ENCODE assay signal across 22 cellular contexts in genomic region chr21:42437786-42438185, GRCh38. TPM values are rescaled to one million over a fixed set of nuclear protein-coding genes. Genes with fewer than 3 reads are reported as not detected.
DNase-seq lines count a peak whose midpoint lies in the region; ATAC-seq and TF ChIP-seq lines count a peak whose summit lies in the region.
"Had no signal": no experiment of that assay in that cellular context is flagged by ENCODE, and none has a peak within 500 bp of the region (broad histone marks: within the 10 kb centered on the region; RNA-seq: fewer than 3 reads in every experiment).

No MANE protein-coding gene starts in this region.

- H3K4me1 ChIP-seq in CD8-positive, alpha-beta T cell (ENCODE audit: insufficient read depth, low read length), result peaks cover 32% of the 10 kb centered on the region
- H3K4me1 ChIP-seq: vagina had no signal

- H3K27ac Mint-ChIP-seq in CD8-positive, alpha-beta T cell, result peak overlapping the region; percentile 66
- peak overlapping the region in 6 of 10 donors; percentile 43 to 90 (median 78) for H3K27ac Mint-ChIP-seq in naive thymus-derived CD8-positive, alpha-beta T cell
- H3K27ac Mint-ChIP-seq: mesothelial cell of epicardium had no signal

- no peaks in the 10 kb centered on the region for H3K27me3 ChIP-seq in CD8-positive, alpha-beta T cell (ENCODE audit: insufficient read depth, low read length)
- H3K27me3 ChIP-seq: vagina had no signal

- peaks cover 95% of the 10 kb centered on the region for H3K36me3 Mint-ChIP-seq in CD8-positive, alpha-beta T cell
- peaks cover 22 to 96% (median 44%) of the 10 kb centered on the region in 3 donors for H3K36me3 Mint-ChIP-seq in naive thymus-derived CD8-positive, alpha-beta T cell
- H3K36me3 Mint-ChIP-seq: mesothelial cell of epicardium had no signal

- CTCF ChIA-PET in CD8-positive, alpha-beta T cell (lab: Charles Lee), result no interaction called here

- no peak for TF ChIP-seq CTCF in CD8-positive, alpha-beta T cell (IDR thresholded peaks at IDR 0.05)
- TF ChIP-seq CTCF in choroid plexus epithelial cell (conservative IDR thresholded peaks at IDR 0.05; ENCODE audit: low read depth, low read length), result no peak

- intact Hi-C loops in CD8-positive, alpha-beta T cell (cut with DNase I, micrococcal nuclease), result loop anchor here in 1 of 2 experiments (2.0 kb wide), 1 partner anchor 13 kb away; no protein-coding TSS in a partner anchor

- ATAC-seq in CD8-positive, alpha-beta T cell, result no peak
- ATAC-seq in naive thymus-derived CD8-positive, alpha-beta T cell, result no peak
- ATAC-seq: stimulated activated naive B cell treated with anti-CD40 and anti-IgM and Interleukin-4, amounts not matched to agents 10 μg/mL and 1 μg/mL and 100 μg/mL, for 72 hours had no signal

- H3K27ac ChIP-seq in CD8-positive, alpha-beta T cell (ENCODE audit: low read depth, low read length), result no peak overlapping the region
- H3K27ac ChIP-seq: KMS-11, vagina had no signal

- peaks cover 77% of the 10 kb centered on the region for H3K36me3 ChIP-seq in CD8-positive, alpha-beta T cell (ENCODE audit: insufficient read depth, low read length)
- H3K36me3 ChIP-seq: vagina had no signal

- H3K9me3 Mint-ChIP-seq in CD8-positive, alpha-beta T cell, result no peaks in the 10 kb centered on the region
- H3K9me3 Mint-ChIP-seq in naive thymus-derived CD8-positive, alpha-beta T cell, result no peaks in the 10 kb centered on the region

- H3K4me3 Mint-ChIP-seq in CD8-positive, alpha-beta T cell, result no peak overlapping the region
- H3K4me3 Mint-ChIP-seq in naive thymus-derived CD8-positive, alpha-beta T cell, result no peak overlapping the region
- H3K4me3 Mint-ChIP-seq: mesothelial cell of epicardium; stimulated activated naive B cell treated with anti-CD40 and anti-IgM and Interleukin-4, amounts not matched to agents 10 μg/mL and 1 μg/mL and 100 μg/mL, for 72 hours had no signal

- H3K4me1 Mint-ChIP-seq in CD8-positive, alpha-beta T cell (ENCODE audit: low read depth), result peaks cover 59% of the 10 kb centered on the region
- peaks cover 41 to 70% (median 55%) of the 10 kb centered on the region in 4 donors for H3K4me1 Mint-ChIP-seq in naive thymus-derived CD8-positive, alpha-beta T cell
- H3K4me1 Mint-ChIP-seq: mesothelial cell of epicardium had no signal

- no peaks in the 10 kb centered on the region for H3K9me3 ChIP-seq in CD8-positive, alpha-beta T cell (ENCODE audit: low read length)

- no peak overlapping the region for H3K4me3 ChIP-seq in CD8-positive, alpha-beta T cell (ENCODE audit: low read depth, low read length)
- H3K4me3 ChIP-seq in choroid plexus epithelial cell (ENCODE audit: low read depth, low read length), result no peak overlapping the region
- H3K4me3 ChIP-seq: vagina had no signal

- no peak for DNase-seq in CD8-positive, alpha-beta T cell
- DNase-seq in M059J (ENCODE audit: low read depth) (peak; percentile 24), choroid plexus epithelial cell (ENCODE audit: low read depth) (peak; percentile 44), EL (no peak), amniotic stem cell (lab: John Stamatoyannopoulos, UW) (no peak), GDM1 (lab: John Stamatoyannopoulos, UW) (no peak), NCI-H510A treated with DMSO at 0.1 percent for 48 hours (lab: John Stamatoyannopoulos, UW) (no peak)
- DNase-seq in naive thymus-derived CD8-positive, alpha-beta T cell, result no peak
- DNase-seq: activated CD8-positive, alpha-beta memory T cell treated with anti-CD3 and anti-CD28 coated beads for 24 hours; activated gamma-delta T cell treated with Interleukin-2 at 50 U/mL for 16 hours; AML-193; DMS 273 treated with DMSO at 0.1 percent for 48 hours; effector memory CD4-positive, alpha-beta T cell; foreskin melanocyte; NCI-H1417 treated with DMSO at 0.1 percent for 48 hours; stimulated activated naive B cell treated with anti-CD40 and anti-IgM and Interleukin-4, amounts not matched to agents 10 μg/mL and 1 μg/mL and 100 μg/mL, for 72 hours had no signal

- no peaks in the 10 kb centered on the region for H3K27me3 Mint-ChIP-seq in CD8-positive, alpha-beta T cell (ENCODE audit: low read depth)
- H3K27me3 Mint-ChIP-seq in naive thymus-derived CD8-positive, alpha-beta T cell, result peaks cover 0 to 2% (median 0%) of the 10 kb centered on the region in 5 donors

- POLR2A ChIA-PET in CD8-positive, alpha-beta T cell (lab: Charles Lee), result interaction anchor here (1.4 kb wide), 1 partner anchor 9 kb away, joined by 3 read pairs; no protein-coding TSS in a partner anchor
- POLR2A ChIA-PET in naive thymus-derived CD8-positive, alpha-beta T cell (lab: Charles Lee), result interaction anchor here (0.9 to 3.0 kb wide), 6 partner anchors 9 to 34 kb away, joined by 3 to 10 read pairs (median 4); partner anchors contain the start of gene UBASH3A

RNA-seq across cellular contexts. Expression of gene UBASH3A, which starts 34.1 kb away (rescaled TPM):
- 10 to 100 TPM; 62.9 to 63.4 TPM for total RNA-seq in CD8-positive, alpha-beta T cell
- total RNA-seq in M059J (2014; rRNA removed; shearing (Covaris generic)), result not detected in 2 replicates
- 10 to 100 TPM; 91.6 to 99.6 TPM for total RNA-seq in naive thymus-derived CD8-positive, alpha-beta T cell
- polyA plus RNA-seq in naive thymus-derived CD8-positive, alpha-beta T cell, result 10 to 100 TPM; 32.8 to 75.3 (median 53.9) TPM
- total RNA-seq: H4, mesothelial cell of epicardium, NCI-H460 had no signal

RNA-seq across cellular contexts. Expression of gene TMPRSS3, which starts 41.9 kb away (rescaled TPM):
- 1 to 10 TPM; 1.2 TPM for total RNA-seq in CD8-positive, alpha-beta T cell
- 0.27 TPM in 1 of 2 replicates, not detected in the other for total RNA-seq in M059J (2014; rRNA removed; shearing (Covaris generic))
- total RNA-seq in naive thymus-derived CD8-positive, alpha-beta T cell, result 1 to 10 TPM; 2.2 to 2.9 TPM
- polyA plus RNA-seq in naive thymus-derived CD8-positive, alpha-beta T cell, result 1 to 10 TPM in 1 of 3 donors, under 1 TPM in 1, not detected in 1; 0.89 to 1.4 TPM
- total RNA-seq: mesothelial cell of epicardium, skeletal muscle tissue had no signal

RNA-seq across cellular contexts. Expression of gene RSPH1, which starts 58.2 kb away (rescaled TPM):
- total RNA-seq in CD8-positive, alpha-beta T cell, result under 1 TPM in 1 of 2 experiments, not detected in 1; 0.16 TPM
- total RNA-seq in M059J (2014; rRNA removed; shearing (Covaris generic)), result not detected in 2 replicates
- under 1 TPM in 1 of 2 experiments, not detected in 1; 0.14 TPM for total RNA-seq in naive thymus-derived CD8-positive, alpha-beta T cell
- not detected for polyA plus RNA-seq in naive thymus-derived CD8-positive, alpha-beta T cell
- total RNA-seq: H4, skeletal muscle tissue, vagina had no signal

Comparison
In these comparisons a context has a peak if more than half of its experiments do, and no peak if none do; other contexts are left out.
1. DNase-seq: peak in M059J (single experiment) and choroid plexus epithelial cell (single experiment); none in CD8-positive, alpha-beta T cell (0 of 7), naive thymus-derived CD8-positive, alpha-beta T cell (0 of 10), EL (single experiment), amniotic stem cell (single experiment), GDM1 (single experiment) and NCI-H510A treated with DMSO at 0.1 percent for 48 hours (single experiment).
2. RNA of gene UBASH3A, which starts 34.1 kb away (total RNA-seq): 91.6 to 99.6 TPM in naive thymus-derived CD8-positive, alpha-beta T cell and 62.9 to 63.4 TPM in CD8-positive, alpha-beta T cell; not detected in M059J; every median in the first group is over 10 times any median in the second.